In the genomic region with DNA sequence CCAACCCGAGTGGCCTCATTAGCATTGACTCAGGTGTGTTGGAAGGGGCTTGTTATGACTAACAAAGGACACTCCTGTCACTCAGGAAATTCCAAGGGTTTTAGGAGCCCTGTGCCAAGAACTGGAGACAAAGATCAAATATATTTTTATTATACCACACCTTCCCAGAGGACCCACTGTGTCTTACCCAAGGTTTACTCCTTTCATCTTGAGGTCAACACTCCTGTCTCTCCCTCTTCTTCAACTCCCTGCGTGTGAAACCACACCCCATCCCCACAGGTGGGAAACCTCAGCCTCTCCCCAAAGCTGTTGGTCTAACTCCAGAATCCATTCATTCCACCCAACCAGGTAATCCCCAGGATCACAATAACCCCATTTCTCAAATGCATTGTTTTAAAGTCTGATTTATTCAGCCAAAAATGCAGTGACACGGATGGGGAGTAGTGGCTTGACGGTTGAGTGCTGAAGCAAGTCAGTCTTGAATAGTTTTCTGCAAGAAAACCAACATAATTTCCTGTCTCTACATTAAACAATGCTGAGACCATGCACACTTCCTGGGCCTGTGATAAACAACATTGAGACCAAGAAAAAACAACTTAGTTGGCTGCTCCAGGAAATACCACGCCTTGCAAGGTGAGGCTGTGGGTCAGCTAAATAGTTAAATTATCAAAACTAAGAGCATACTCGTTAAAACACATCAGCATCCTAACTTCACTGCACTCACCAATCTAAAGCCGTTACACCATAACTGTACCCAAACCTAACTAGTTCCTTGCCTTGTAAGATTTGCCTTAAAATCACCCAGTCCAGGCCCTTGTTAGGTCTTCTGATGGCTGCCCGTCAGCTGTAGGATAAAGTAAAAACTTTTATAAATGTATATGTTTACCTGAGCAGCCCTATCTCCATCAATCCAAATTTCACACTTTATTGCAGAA, we compare ENCODE assay signal across 11 cellular contexts. TPM values are rescaled to one million over a fixed set of nuclear protein-coding genes. Genes with fewer than 3 reads are reported as not detected.
DNase-seq lines count a peak whose midpoint lies in the region; ATAC-seq, FAIRE-seq and TF ChIP-seq lines count a peak whose summit lies in the region.
"Had no signal": no experiment of that assay in that cellular context is flagged by ENCODE, and none has a peak within 500 bp of the region (broad histone marks: within the 10 kb centered on the region; RNA-seq: fewer than 3 reads in every experiment).

No MANE protein-coding gene starts in this region.

- BruUV-seq in K562 (replicated peaks; lab: Mats Ljungman, UMichigan), result no TSS peak

- peak overlapping the region; percentile 81 for H3K4me3 Mint-ChIP-seq in activated CD4-positive, alpha-beta T cell treated with anti-CD3 and anti-CD28 coated beads, Interleukin-2, amount 10 ng/mL, durations not matched to agents 24 days and 14 days
- peak overlapping the region; percentile 31 for H3K4me3 Mint-ChIP-seq in nephron progenitor cell

- H4K20me1 ChIP-seq in K562 (replicated peaks; ENCODE audit: control insufficient read depth, insufficient read depth, low read length), result no peaks in the 10 kb centered on the region
- no peaks in the 10 kb centered on the region for H4K20me1 ChIP-seq in MM.1S (ENCODE audit: insufficient read depth, low read length)

- DNase-seq in activated CD4-positive, alpha-beta T cell treated with anti-CD3 and anti-CD28 coated beads, Interleukin-2, amount 10 ng/mL, durations not matched to agents 24 days and 14 days, result peak; percentile 79
- no peak for DNase-seq in activated CD4-positive, alpha-beta T cell treated with anti-CD3 and anti-CD28 coated beads, Interleukin-2, amount 50 U/mL, for 48 hours
- DNase-seq in K562 (ENCODE audit: extremely low read depth in 1 of 4, low spot score in 3 of 4) (no peak), nephron progenitor cell (no peak), NCI-H510A treated with DMSO at 0.1 percent for 48 hours (lab: John Stamatoyannopoulos, UW) (no peak), NCI-H526 (lab: John Stamatoyannopoulos, UW) (no peak), MM.1S (no peak)
- DNase-seq: left cardiac atrium, NCI-H446 treated with DMSO at 0.1 percent for 48 hours had no signal

- ATAC-seq in HG03565 (IDR thresholded peaks at IDR 0.05; ENCODE audit: unreplicated experiment), result peak; percentile 83
- no peak for ATAC-seq in K562
- ATAC-seq: A549 had no signal

- H3K4me3 ChIP-seq in K562 (no peak overlapping the region), MM.1S (ENCODE audit: low read length) (no peak overlapping the region)
- H3K4me3 ChIP-seq: A549 had no signal

- H3K4me2 ChIP-seq in K562 (ENCODE audit: insufficient read depth, low read length), result no peak overlapping the region
- H3K4me2 ChIP-seq in MM.1S (ENCODE audit: low read depth, low read length), result no peak overlapping the region
- H3K4me2 ChIP-seq: A549 had no signal

- no peak overlapping the region for H3K9ac ChIP-seq in K562 (ENCODE audit: insufficient read depth in 1 of 2, low read depth in 2 of 2, low read length in 2 of 2)
- H3K9ac ChIP-seq in MM.1S (ENCODE audit: low read length), result no peak overlapping the region

- peaks cover 46% of the 10 kb centered on the region for H3K4me1 Mint-ChIP-seq in activated CD4-positive, alpha-beta T cell treated with anti-CD3 and anti-CD28 coated beads, Interleukin-2, amount 10 ng/mL, durations not matched to agents 24 days and 14 days
- H3K4me1 Mint-ChIP-seq in nephron progenitor cell, result peaks cover 68% of the 10 kb centered on the region

- H3K36me3 ChIP-seq in K562 (ENCODE audit: control insufficient read depth, insufficient read depth, low read length) (no peaks in the 10 kb centered on the region), MM.1S (replicated peaks; ENCODE audit: insufficient read depth, low read length) (no peaks in the 10 kb centered on the region)

- H2AFZ ChIP-seq in K562 (ENCODE audit: low read depth, low read length) (no peak overlapping the region), MM.1S (ENCODE audit: low read length) (no peak overlapping the region)

- H3K9me1 ChIP-seq in K562 (ENCODE audit: control insufficient read depth, insufficient read depth, low read length), result no peaks in the 10 kb centered on the region

- TF ChIP-seq CTCF in K562 (IDR thresholded peaks at IDR 0.05 in 2 of 3, conservative IDR thresholded peaks at IDR 0.05 in 1 of 3; ENCODE audit: insufficient read depth in 2 of 3, low read depth in 1 of 3, low read length in 3 of 3), result no peak
- TF ChIP-seq CTCF in nephron progenitor cell (IDR thresholded peaks at IDR 0.05), result no peak
- no peak for TF ChIP-seq CTCF in MM.1S (IDR thresholded peaks at IDR 0.05; ENCODE audit: low read length)

- in situ Hi-C loops in K562 (cut with MboI), result no loop called here

- H3K9me3 Mint-ChIP-seq in activated CD4-positive, alpha-beta T cell treated with anti-CD3 and anti-CD28 coated beads, Interleukin-2, amount 10 ng/mL, durations not matched to agents 24 days and 14 days, result peaks cover 26% of the 10 kb centered on the region
- H3K9me3 Mint-ChIP-seq in nephron progenitor cell, result no peaks in the 10 kb centered on the region

- intact Hi-C loops in activated CD4-positive, alpha-beta T cell treated with anti-CD3 and anti-CD28 coated beads, Interleukin-2, amount 10 ng/mL, durations not matched to agents 24 days and 14 days (cut with micrococcal nuclease), result no loop called here
- intact Hi-C loops in K562 (cut with micrococcal nuclease), result no loop called here

- H3K9me3 ChIP-seq in K562 (replicated peaks; ENCODE audit: control insufficient read depth, insufficient read depth, low read depth, low read length) (no peaks in the 10 kb centered on the region), MM.1S (replicated peaks; ENCODE audit: insufficient read depth, low read length) (no peaks in the 10 kb centered on the region)
- H3K9me3 ChIP-seq: A549 had no signal

- POLR2A ChIA-PET in K562 (lab: Yijun Ruan, JAX), result no interaction called here

- no peak for TF ChIP-seq RAD21 in K562 (CRISPR knock-in tag; conservative IDR thresholded peaks at IDR 0.05 in 1 of 2, IDR thresholded peaks at IDR 0.05 in 1 of 2)

- CTCF ChIA-PET in K562 (lab: Yijun Ruan, JAX; ENCODE audit: low intra/inter-chr PET ratio), result no interaction called here

- H3K27me3 Mint-ChIP-seq in activated CD4-positive, alpha-beta T cell treated with anti-CD3 and anti-CD28 coated beads, Interleukin-2, amount 10 ng/mL, durations not matched to agents 24 days and 14 days, result peaks cover 10% of the 10 kb centered on the region
- peaks cover 3% of the 10 kb centered on the region for H3K27me3 Mint-ChIP-seq in nephron progenitor cell (ENCODE audit: low read depth, poor library complexity)

- H3K79me2 ChIP-seq in K562 (ENCODE audit: control insufficient read depth, insufficient read depth, low read length), result no peaks in the 10 kb centered on the region
- H3K79me2 ChIP-seq in MM.1S (ENCODE audit: low read length), result no peaks in the 10 kb centered on the region

- peaks cover 11% of the 10 kb centered on the region for H3K36me3 Mint-ChIP-seq in activated CD4-positive, alpha-beta T cell treated with anti-CD3 and anti-CD28 coated beads, Interleukin-2, amount 10 ng/mL, durations not matched to agents 24 days and 14 days (ENCODE audit: low read depth)
- H3K36me3 Mint-ChIP-seq in nephron progenitor cell (ENCODE audit: low read depth), result no peaks in the 10 kb centered on the region

- no peak for TF ChIP-seq POLR2A in K562 (conservative IDR thresholded peaks at IDR 0.05)

- H3K9me2 ChIP-seq in MM.1S (replicated peaks; ENCODE audit: insufficient read depth, low read length), result no peaks in the 10 kb centered on the region

- H3K27ac ChIP-seq in K562 (ENCODE audit: extremely low read depth, low read depth, low read length) (no peak overlapping the region), MM.1S (ENCODE audit: low read length) (no peak overlapping the region)
- H3K27ac ChIP-seq: A549 had no signal

- peaks cover 0 to 21% of the 10 kb centered on the region in 2 experiments; a peak in 3 of 5 replicates for H3K4me1 ChIP-seq in K562 (replicated peaks in 1 of 2; ENCODE audit: control insufficient read depth in 2 of 2, insufficient read depth in 2 of 2, low read length in 2 of 2)
- H3K4me1 ChIP-seq in MM.1S (ENCODE audit: low read length), result no peaks in the 10 kb centered on the region

- H3K27me3 ChIP-seq in K562 (ENCODE audit: control insufficient read depth in 2 of 2, insufficient read depth in 2 of 2, low read length in 2 of 2) (no peaks in the 10 kb centered on the region), MM.1S (replicated peaks; ENCODE audit: insufficient read depth, low read length) (no peaks in the 10 kb centered on the region)

- WGBS in K562 (ENCODE audit: insufficient coverage, low coverage, missing lambda C conversion rate), result 37% methylated on average over 8 of the region's 8 CpGs

- peak overlapping the region; percentile 92 for H3K27ac Mint-ChIP-seq in activated CD4-positive, alpha-beta T cell treated with anti-CD3 and anti-CD28 coated beads, Interleukin-2, amount 10 ng/mL, durations not matched to agents 24 days and 14 days
- peak overlapping the region; percentile 48 for H3K27ac Mint-ChIP-seq in nephron progenitor cell

- FAIRE-seq in K562 (lab: Jason Lieb, UNC), result no peak
- FAIRE-seq: A549 had no signal

- no peak for TF ChIP-seq EP300 in K562 (IDR thresholded peaks at IDR 0.05; ENCODE audit: low read length)

- no peaks in the 10 kb centered on the region for H3F3A ChIP-seq in MM.1S (ENCODE audit: insufficient read depth, low read length)

TF ChIP-seq in K562, 482 proteins besides CTCF, POLR2A, EP300 and RAD21 (continues in another document):
- TF ChIP-seq ZNF143 (CRISPR knock-in tag; IDR thresholded peaks at IDR 0.05), result no peak

RNA-seq across cellular contexts. Expression of gene SPON1, which starts 38.5 kb away (rescaled TPM):
- 0.14 and 0.42 TPM in 2 replicates for total RNA-seq in activated CD4-positive, alpha-beta T cell treated with anti-CD3 and anti-CD28 coated beads, Interleukin-2, amount 10 ng/mL, durations not matched to agents 24 days and 14 days
- not detected in 2 replicates for total RNA-seq in K562 (2011; cell fraction: chromatin; rRNA removed; ENCODE audit: low replicate concordance)
- total RNA-seq in K562 (2011; cell fraction: nucleolus; rRNA removed), result not detected in 2 replicates
- total RNA-seq in K562 (2011; cell fraction: nucleoplasm; rRNA removed), result not detected in 2 replicates
- not detected in 2 replicates for total RNA-seq in K562 (2014; rRNA removed)
- total RNA-seq in K562 (2014; rRNA removed; fragmentation: Illumina TruSeq; extraction: Trizol), result not detected in 2 replicates
- total RNA-seq in K562 (2015; rRNA removed; fragmentation: Illumina TruSeq; extraction: Trizol), result not detected in 2 replicates
- total RNA-seq in K562 (2021), result 0.07 TPM in 1 of 2 replicates, not detected in the other
- polyA plus RNA-seq in K562 (2011; rRNA removed), result not detected in 2 replicates
- not detected in 2 replicates for polyA plus RNA-seq in K562 (2011; cell fraction: cytosol; rRNA removed)
- polyA plus RNA-seq in K562 (2011; cell fraction: nucleus; rRNA removed), result not detected in 2 replicates
- 0.06 and 0.13 TPM in 2 replicates for polyA plus RNA-seq in K562 (2012)
- polyA plus RNA-seq in K562 (2014; fragmentation: Illumina TruSeq; extraction: Trizol), result not detected in 2 replicates
- polyA plus RNA-seq in K562 (2014; fragmentation: Nextera tagmentation; extraction: Ambion mirVana), result under 1 TPM; 0.04 to 0.06 TPM
- polyA plus RNA-seq in K562 (2014; rRNA removed), result not detected in 2 replicates
- not detected in 2 replicates for polyA minus RNA-seq in K562 (2011; rRNA and poly(A)+ RNA removed)
- polyA minus RNA-seq in K562 (2011; cell fraction: cytosol; rRNA and poly(A)+ RNA removed), result not detected in 2 replicates
- not detected in 2 replicates for polyA minus RNA-seq in K562 (2011; cell fraction: nucleus; rRNA and poly(A)+ RNA removed)
- polyA plus RNA-seq: A549 had no signal
